15 cellular contexts compared by ENCODE assay signal in the genomic region with DNA sequence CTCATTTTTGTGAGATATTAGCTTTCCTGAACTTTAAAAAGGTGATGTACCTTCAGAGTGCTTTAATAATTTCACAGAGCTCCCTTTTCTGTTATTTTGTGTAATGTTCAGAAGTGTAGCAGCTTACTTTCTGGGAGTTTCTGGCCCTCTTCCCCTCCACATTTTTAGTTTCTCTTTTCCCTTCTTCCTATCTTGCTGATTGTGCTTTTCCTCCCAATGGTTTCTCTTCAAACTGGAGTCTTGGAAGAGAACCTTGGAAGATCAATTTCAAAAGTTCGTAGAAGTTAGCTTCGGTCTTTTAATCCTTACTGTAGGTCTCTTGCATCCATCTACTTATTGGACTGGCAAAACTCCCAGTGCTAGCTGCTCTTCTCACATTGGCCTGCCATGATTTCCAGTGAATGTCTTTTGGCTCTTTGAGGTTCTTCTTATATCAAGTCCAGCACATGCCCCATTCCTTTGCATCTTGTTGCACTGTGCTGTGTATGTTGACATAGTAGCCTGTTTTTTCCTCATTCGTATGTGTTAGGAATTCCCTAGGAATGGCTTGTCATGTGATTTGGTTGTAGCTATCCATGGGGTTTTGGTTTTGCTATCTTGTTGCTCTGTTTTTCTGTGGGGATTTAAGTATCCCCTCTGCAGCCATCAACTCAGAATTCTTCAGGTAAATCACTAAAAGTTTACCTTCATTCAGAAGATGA. TPM values are rescaled to one million over a fixed set of nuclear protein-coding genes. Genes with fewer than 3 reads are reported as not detected.
DNase-seq lines count a peak whose midpoint lies in the region; ATAC-seq and TF ChIP-seq lines count a peak whose summit lies in the region.
"Had no signal": no experiment of that assay in that cellular context is flagged by ENCODE, and none has a peak within 500 bp of the region (broad histone marks: within the 10 kb centered on the region; RNA-seq: fewer than 3 reads in every experiment).

No MANE protein-coding gene starts in this region.

- H3K27me3 ChIP-seq in left ventricle myocardium inferior (ENCODE audit: low read depth), result no peaks in the 10 kb centered on the region

- peaks cover 44% of the 10 kb centered on the region for H3K36me3 Mint-ChIP-seq in activated naive CD8-positive, alpha-beta T cell treated with anti-CD3 and anti-CD28 coated beads, Interleukin-2, amount 50 U/mL, for 24 hours (ENCODE audit: low read depth)
- H3K36me3 Mint-ChIP-seq in type B pancreatic cell, result peaks cover 23% of the 10 kb centered on the region

- intact Hi-C loops in left ventricle myocardium inferior (cut with micrococcal nuclease) (no loop called here), left cardiac atrium (cut with DNase I) (no loop called here)

- peaks cover 89% of the 10 kb centered on the region for H3K4me1 ChIP-seq in left ventricle myocardium inferior

- peak overlapping the region; percentile 30 for H3K4me3 Mint-ChIP-seq in activated naive CD8-positive, alpha-beta T cell treated with anti-CD3 and anti-CD28 coated beads, Interleukin-2, amount 50 U/mL, for 24 hours
- H3K4me3 Mint-ChIP-seq in type B pancreatic cell, result peak overlapping the region; percentile 48

- no peak for TF ChIP-seq CTCF in left ventricle myocardium inferior (IDR thresholded peaks at IDR 0.05; ENCODE audit: borderline replicate concordance)
- TF ChIP-seq CTCF in type B pancreatic cell (conservative IDR thresholded peaks at IDR 0.05), result no peak

- ATAC-seq in left cardiac atrium, result no peak
- no peak for ATAC-seq in activated naive CD8-positive, alpha-beta T cell treated with anti-CD3 and anti-CD28 coated beads, Interleukin-2, amount 50 U/mL, for 24 hours
- ATAC-seq: left colon had no signal

- H3K9me3 Mint-ChIP-seq in activated naive CD8-positive, alpha-beta T cell treated with anti-CD3 and anti-CD28 coated beads, Interleukin-2, amount 50 U/mL, for 24 hours, result no peaks in the 10 kb centered on the region
- H3K9me3 Mint-ChIP-seq in type B pancreatic cell, result peaks cover 4% of the 10 kb centered on the region

- no peaks in the 10 kb centered on the region for H3K9me3 ChIP-seq in left ventricle myocardium inferior (replicated peaks)

- no peaks in the 10 kb centered on the region for H3K36me3 ChIP-seq in left ventricle myocardium inferior

- H3K27me3 Mint-ChIP-seq in activated naive CD8-positive, alpha-beta T cell treated with anti-CD3 and anti-CD28 coated beads, Interleukin-2, amount 50 U/mL, for 24 hours, result no peaks in the 10 kb centered on the region
- no peaks in the 10 kb centered on the region for H3K27me3 Mint-ChIP-seq in type B pancreatic cell

- H3K4me3 ChIP-seq in left ventricle myocardium inferior, result no peak overlapping the region

- peaks cover 81% of the 10 kb centered on the region for H3K4me1 Mint-ChIP-seq in activated naive CD8-positive, alpha-beta T cell treated with anti-CD3 and anti-CD28 coated beads, Interleukin-2, amount 50 U/mL, for 24 hours
- peaks cover 20% of the 10 kb centered on the region for H3K4me1 Mint-ChIP-seq in type B pancreatic cell (ENCODE audit: unreplicated experiment)

- H3K27ac Mint-ChIP-seq in activated naive CD8-positive, alpha-beta T cell treated with anti-CD3 and anti-CD28 coated beads, Interleukin-2, amount 50 U/mL, for 24 hours, result peak overlapping the region; percentile 29
- peak overlapping the region; percentile 39 for H3K27ac Mint-ChIP-seq in type B pancreatic cell

- H3K27ac ChIP-seq in left ventricle myocardium inferior (replicated peaks), result peak overlapping the region; percentile 5

- no peak for DNase-seq in left ventricle myocardium inferior
- DNase-seq in left cardiac atrium, result no peak
- DNase-seq in activated naive CD8-positive, alpha-beta T cell treated with anti-CD3 and anti-CD28 coated beads, Interleukin-2, amount 50 U/mL, for 24 hours, result no peak
- peak; percentile 12 for DNase-seq in iris pigment epithelial cell (ENCODE audit: low read depth)
- DNase-seq in type B pancreatic cell (ENCODE audit: extremely low spot score, unreplicated experiment), result no peak
- no peak for DNase-seq in iPS-NIHi7 (ENCODE audit: extremely low spot score)
- no peak for DNase-seq in dedifferentiated amniotic fluid mesenchymal stem cell (ENCODE audit: extremely low spot score)
- no peak for DNase-seq in middle frontal gyrus (ENCODE audit: extremely low spot score, low spot score)
- DNase-seq: activated CD8-positive, alpha-beta memory T cell treated with anti-CD3 and anti-CD28 coated beads, Interleukin-2, amount 50 U/mL, for 48 hours; C1 segment of cervical spinal cord; Karpas-422; left colon; NCI-H446; small intestine; stimulated activated naive CD4-positive, alpha-beta T cell had no signal

RNA-seq across cellular contexts. Expression of a gene that starts 7.8 kb away (rescaled TPM):
- total RNA-seq in left ventricle myocardium inferior (16.9 TPM), left cardiac atrium (10 to 100 TPM; 20.3 to 24.2 TPM), type B pancreatic cell (ENCODE audit: low replicate concordance) (47.3 and 55.1 TPM in 2 replicates)
